ENCODE assay signal across 1 cellular context in the genomic region with DNA sequence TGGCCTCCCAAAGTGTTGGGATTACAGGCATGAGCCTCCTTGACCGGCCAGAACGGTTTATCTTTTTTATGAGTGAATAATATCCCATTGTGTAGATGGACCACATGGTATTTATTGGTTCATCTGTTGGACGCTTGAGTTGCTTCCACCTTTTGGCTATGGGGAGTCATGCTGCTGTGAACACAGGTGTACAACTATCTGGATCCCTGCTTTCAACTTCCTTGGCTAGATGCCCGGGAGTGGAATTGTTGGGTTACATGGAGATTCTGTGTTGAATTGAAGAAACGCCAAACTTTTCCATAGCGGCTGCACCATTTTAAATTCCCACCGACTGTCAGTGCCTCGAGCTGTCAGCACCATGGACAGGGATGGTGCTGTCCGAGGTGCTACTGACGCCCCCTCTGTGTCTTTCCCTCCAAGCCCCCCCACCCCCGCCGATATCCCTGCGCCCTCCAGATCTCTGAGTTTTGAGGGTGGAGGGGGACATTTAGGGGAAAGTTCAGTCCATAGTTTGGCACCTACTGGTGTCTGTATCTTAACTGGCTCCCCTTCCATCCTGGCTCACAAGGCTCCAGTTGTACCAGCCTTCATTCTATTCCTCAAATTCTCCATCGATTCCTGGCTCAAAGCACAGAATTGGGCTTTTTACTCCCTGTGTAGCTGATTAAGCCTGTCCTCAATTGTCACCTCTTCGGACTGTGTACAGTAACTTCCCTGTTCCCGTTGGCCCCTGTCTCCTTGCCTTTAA.
A peak's percentile ranks its signal among the peaks of the same experiment; 100 is the strongest.
TF ChIP-seq lines count a peak whose summit lies in the region.

No MANE protein-coding gene starts in this region.

TF ChIP-seq in HepG2, 621 proteins besides CTCF, POLR2A, EP300 and RAD21 (continued from another document and continues in another):
- peak; percentile 41; the same call in 1 of the 2 replicates for TF ChIP-seq PBX2 (CRISPR knock-in tag; IDR thresholded peaks at IDR 0.05)
- TF ChIP-seq CHCHD3 (CRISPR knock-in tag; IDR thresholded peaks at IDR 0.05): peak; percentile 98
- TF ChIP-seq NFYC (CRISPR knock-in tag; IDR thresholded peaks at IDR 0.05): peak; percentile 58
- TF ChIP-seq SP2 (CRISPR knock-in tag; IDR thresholded peaks at IDR 0.05): no peak
- TF ChIP-seq, protein P1, sequence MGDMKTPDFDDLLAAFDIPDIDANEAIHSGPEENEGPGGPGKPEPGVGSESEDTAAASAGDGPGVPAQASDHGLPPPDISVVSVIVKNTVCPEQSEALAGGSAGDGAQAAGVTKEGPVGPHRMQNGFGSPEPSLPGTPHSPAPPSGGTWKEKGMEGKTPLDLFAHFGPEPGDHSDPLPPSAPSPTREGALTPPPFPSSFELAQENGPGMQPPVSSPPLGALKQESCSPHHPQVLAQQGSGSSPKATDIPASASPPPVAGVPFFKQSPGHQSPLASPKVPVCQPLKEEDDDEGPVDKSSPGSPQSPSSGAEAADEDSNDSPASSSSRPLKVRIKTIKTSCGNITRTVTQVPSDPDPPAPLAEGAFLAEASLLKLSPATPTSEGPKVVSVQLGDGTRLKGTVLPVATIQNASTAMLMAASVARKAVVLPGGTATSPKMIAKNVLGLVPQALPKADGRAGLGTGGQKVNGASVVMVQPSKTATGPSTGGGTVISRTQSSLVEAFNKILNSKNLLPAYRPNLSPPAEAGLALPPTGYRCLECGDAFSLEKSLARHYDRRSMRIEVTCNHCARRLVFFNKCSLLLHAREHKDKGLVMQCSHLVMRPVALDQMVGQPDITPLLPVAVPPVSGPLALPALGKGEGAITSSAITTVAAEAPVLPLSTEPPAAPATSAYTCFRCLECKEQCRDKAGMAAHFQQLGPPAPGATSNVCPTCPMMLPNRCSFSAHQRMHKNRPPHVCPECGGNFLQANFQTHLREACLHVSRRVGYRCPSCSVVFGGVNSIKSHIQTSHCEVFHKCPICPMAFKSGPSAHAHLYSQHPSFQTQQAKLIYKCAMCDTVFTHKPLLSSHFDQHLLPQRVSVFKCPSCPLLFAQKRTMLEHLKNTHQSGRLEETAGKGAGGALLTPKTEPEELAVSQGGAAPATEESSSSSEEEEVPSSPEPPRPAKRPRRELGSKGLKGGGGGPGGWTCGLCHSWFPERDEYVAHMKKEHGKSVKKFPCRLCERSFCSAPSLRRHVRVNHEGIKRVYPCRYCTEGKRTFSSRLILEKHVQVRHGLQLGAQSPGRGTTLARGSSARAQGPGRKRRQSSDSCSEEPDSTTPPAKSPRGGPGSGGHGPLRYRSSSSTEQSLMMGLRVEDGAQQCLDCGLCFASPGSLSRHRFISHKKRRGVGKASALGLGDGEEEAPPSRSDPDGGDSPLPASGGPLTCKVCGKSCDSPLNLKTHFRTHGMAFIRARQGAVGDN (CRISPR knock-in tag; IDR thresholded peaks at IDR 0.05): no peak; the same call in 1 of the 2 replicates
- TF ChIP-seq, protein P2, sequence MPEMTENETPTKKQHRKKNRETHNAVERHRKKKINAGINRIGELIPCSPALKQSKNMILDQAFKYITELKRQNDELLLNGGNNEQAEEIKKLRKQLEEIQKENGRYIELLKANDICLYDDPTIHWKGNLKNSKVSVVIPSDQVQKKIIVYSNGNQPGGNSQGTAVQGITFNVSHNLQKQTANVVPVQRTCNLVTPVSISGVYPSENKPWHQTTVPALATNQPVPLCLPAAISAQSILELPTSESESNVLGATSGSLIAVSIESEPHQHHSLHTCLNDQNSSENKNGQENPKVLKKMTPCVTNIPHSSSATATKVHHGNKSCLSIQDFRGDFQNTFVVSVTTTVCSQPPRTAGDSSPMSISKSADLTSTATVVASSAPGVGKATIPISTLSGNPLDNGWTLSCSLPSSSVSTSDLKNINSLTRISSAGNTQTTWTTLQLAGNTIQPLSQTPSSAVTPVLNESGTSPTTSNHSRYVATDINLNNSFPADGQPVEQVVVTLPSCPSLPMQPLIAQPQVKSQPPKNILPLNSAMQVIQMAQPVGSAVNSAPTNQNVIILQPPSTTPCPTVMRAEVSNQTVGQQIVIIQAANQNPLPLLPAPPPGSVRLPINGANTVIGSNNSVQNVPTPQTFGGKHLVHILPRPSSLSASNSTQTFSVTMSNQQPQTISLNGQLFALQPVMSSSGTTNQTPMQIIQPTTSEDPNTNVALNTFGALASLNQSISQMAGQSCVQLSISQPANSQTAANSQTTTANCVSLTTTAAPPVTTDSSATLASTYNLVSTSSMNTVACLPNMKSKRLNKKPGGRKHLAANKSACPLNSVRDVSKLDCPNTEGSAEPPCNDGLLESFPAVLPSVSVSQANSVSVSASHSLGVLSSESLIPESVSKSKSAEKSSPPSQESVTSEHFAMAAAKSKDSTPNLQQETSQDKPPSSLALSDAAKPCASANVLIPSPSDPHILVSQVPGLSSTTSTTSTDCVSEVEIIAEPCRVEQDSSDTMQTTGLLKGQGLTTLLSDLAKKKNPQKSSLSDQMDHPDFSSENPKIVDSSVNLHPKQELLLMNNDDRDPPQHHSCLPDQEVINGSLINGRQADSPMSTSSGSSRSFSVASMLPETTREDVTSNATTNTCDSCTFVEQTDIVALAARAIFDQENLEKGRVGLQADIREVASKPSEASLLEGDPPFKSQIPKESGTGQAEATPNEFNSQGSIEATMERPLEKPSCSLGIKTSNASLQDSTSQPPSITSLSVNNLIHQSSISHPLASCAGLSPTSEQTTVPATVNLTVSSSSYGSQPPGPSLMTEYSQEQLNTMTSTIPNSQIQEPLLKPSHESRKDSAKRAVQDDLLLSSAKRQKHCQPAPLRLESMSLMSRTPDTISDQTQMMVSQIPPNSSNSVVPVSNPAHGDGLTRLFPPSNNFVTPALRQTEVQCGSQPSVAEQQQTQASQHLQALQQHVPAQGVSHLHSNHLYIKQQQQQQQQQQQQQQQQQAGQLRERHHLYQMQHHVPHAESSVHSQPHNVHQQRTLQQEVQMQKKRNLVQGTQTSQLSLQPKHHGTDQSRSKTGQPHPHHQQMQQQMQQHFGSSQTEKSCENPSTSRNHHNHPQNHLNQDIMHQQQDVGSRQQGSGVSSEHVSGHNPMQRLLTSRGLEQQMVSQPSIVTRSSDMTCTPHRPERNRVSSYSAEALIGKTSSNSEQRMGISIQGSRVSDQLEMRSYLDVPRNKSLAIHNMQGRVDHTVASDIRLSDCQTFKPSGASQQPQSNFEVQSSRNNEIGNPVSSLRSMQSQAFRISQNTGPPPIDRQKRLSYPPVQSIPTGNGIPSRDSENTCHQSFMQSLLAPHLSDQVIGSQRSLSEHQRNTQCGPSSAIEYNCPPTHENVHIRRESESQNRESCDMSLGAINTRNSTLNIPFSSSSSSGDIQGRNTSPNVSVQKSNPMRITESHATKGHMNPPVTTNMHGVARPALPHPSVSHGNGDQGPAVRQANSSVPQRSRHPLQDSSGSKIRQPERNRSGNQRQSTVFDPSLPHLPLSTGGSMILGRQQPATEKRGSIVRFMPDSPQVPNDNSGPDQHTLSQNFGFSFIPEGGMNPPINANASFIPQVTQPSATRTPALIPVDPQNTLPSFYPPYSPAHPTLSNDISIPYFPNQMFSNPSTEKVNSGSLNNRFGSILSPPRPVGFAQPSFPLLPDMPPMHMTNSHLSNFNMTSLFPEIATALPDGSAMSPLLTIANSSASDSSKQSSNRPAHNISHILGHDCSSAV (CRISPR knock-in tag; IDR thresholded peaks at IDR 0.05; ENCODE audit: borderline replicate concordance): no peak
- TF ChIP-seq CREB3 (CRISPR knock-in tag; IDR thresholded peaks at IDR 0.05): peak; percentile 95
- no peak for TF ChIP-seq MATR3 (CRISPR knock-in tag; IDR thresholded peaks at IDR 0.05)
- no peak for TF ChIP-seq ZNF597 (CRISPR knock-in tag; IDR thresholded peaks at IDR 0.05)
- peak; percentile 88; the same call in 1 of the 2 replicates for TF ChIP-seq ZNF3 (CRISPR knock-in tag; IDR thresholded peaks at IDR 0.05)
- TF ChIP-seq, protein P3, sequence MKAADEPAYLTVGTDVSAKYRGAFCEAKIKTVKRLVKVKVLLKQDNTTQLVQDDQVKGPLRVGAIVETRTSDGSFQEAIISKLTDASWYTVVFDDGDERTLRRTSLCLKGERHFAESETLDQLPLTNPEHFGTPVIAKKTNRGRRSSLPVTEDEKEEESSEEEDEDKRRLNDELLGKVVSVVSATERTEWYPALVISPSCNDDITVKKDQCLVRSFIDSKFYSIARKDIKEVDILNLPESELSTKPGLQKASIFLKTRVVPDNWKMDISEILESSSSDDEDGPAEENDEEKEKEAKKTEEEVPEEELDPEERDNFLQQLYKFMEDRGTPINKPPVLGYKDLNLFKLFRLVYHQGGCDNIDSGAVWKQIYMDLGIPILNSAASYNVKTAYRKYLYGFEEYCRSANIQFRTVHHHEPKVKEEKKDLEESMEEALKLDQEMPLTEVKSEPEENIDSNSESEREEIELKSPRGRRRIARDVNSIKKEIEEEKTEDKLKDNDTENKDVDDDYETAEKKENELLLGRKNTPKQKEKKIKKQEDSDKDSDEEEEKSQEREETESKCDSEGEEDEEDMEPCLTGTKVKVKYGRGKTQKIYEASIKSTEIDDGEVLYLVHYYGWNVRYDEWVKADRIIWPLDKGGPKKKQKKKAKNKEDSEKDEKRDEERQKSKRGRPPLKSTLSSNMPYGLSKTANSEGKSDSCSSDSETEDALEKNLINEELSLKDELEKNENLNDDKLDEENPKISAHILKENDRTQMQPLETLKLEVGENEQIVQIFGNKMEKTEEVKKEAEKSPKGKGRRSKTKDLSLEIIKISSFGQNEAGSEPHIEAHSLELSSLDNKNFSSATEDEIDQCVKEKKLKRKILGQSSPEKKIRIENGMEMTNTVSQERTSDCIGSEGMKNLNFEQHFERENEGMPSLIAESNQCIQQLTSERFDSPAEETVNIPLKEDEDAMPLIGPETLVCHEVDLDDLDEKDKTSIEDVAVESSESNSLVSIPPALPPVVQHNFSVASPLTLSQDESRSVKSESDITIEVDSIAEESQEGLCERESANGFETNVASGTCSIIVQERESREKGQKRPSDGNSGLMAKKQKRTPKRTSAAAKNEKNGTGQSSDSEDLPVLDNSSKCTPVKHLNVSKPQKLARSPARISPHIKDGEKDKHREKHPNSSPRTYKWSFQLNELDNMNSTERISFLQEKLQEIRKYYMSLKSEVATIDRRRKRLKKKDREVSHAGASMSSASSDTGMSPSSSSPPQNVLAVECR (CRISPR knock-in tag; IDR thresholded peaks at IDR 0.05; ENCODE audit: borderline replicate concordance): peak; percentile 65; the same call in 1 of the 2 replicates
- peak; percentile 49; the same call in 1 of the 2 replicates for TF ChIP-seq GMEB2 (CRISPR knock-in tag; IDR thresholded peaks at IDR 0.05; ENCODE audit: low read depth)
- no peak for TF ChIP-seq U2AF1 (optimal IDR thresholded peaks at IDR 0.05; ENCODE audit: low read depth, low read length)
- peak; percentile 89; the same call in 1 of the 2 replicates for TF ChIP-seq ZBTB39 (CRISPR knock-in tag; IDR thresholded peaks at IDR 0.05)
- TF ChIP-seq ZNF770 (CRISPR knock-in tag; IDR thresholded peaks at IDR 0.05): no peak
- TF ChIP-seq MIER3 (CRISPR knock-in tag; IDR thresholded peaks at IDR 0.05; ENCODE audit: borderline replicate concordance): peak; percentile 82; the same call in 1 of the 2 replicates
